In genomic region chr19:17686592-17687042, GRCh38 we compare ENCODE assay signal across 8 cellular contexts. TPM values are rescaled to one million over a fixed set of nuclear protein-coding genes. Genes with fewer than 3 reads are reported as not detected.
DNase-seq lines count a peak whose midpoint lies in the region; ATAC-seq, FAIRE-seq and TF ChIP-seq lines count a peak whose summit lies in the region.

No MANE protein-coding gene starts in this region.

- H3K14ac ChIP-seq in H1 (ENCODE audit: insufficient read length) = no peak overlapping the region

- CTCF ChIA-PET in H1 (lab: Charles Lee; ENCODE audit: partially characterized antibody) = interaction anchor here (0.6 to 1.1 kb wide), 3 partner anchors 14 to 33 kb away, joined by 3 to 6 read pairs (median 3); partner anchors contain the start of gene MAP1S

- H3K4me1 ChIP-seq in H1 (replicated peaks in 1 of 4; ENCODE audit: control insufficient read depth in 3 of 4, insufficient read depth in 4 of 4, low read length in 3 of 4) (peaks cover 5 to 15% (median 11%) of the 10 kb centered on the region in 4 experiments), osteoblast (ENCODE audit: insufficient read depth, low read length) (peaks cover 3% of the 10 kb centered on the region)

- H2BK15ac ChIP-seq in H1 (ENCODE audit: low read length) = peak overlapping the region; percentile 97

- no peak overlapping the region; the same call in 1 of the 2 replicates for H4K8ac ChIP-seq in H1 (ENCODE audit: extremely low read depth, insufficient read depth, low read length)

- H3K4ac ChIP-seq in H1 (replicated peaks; ENCODE audit: insufficient read length, low read depth, low read length) = peak overlapping the region; percentile 86

- peak overlapping the region; percentile 80; the same call in 1 of the 2 replicates for H2BK12ac ChIP-seq in H1 (ENCODE audit: low read depth, low read length)

- FAIRE-seq in H1 (lab: Jason Lieb, UNC) = no peak

- H4K20me1 ChIP-seq in H1 (replicated peaks in 1 of 2; ENCODE audit: control insufficient read depth in 1 of 2, insufficient read depth in 2 of 2, low read length in 2 of 2) (peaks cover 4 to 16% of the 10 kb centered on the region in 2 experiments), osteoblast (ENCODE audit: insufficient read depth, low read length) (no peaks in the 10 kb centered on the region)

- H3K23me2 ChIP-seq in H1 (ENCODE audit: low read depth, low read length) = peaks cover 15% of the 10 kb centered on the region

- DNase-seq in GM13977 (ENCODE audit: low spot score) = peak; percentile 45
- DNase-seq in NCI-H526 treated with DMSO at 0.1 percent for 48 hours (lab: John Stamatoyannopoulos, UW) = peak; percentile 11
- peak in 1 of 2 experiments; percentile 85 for DNase-seq in H1 (ENCODE audit: low read depth in 1 of 2, low spot score in 2 of 2)
- peak; percentile 76 for DNase-seq in osteoblast (ENCODE audit: insufficient read length, low spot score, missing footprints)
- no peak for DNase-seq in NK-92 (lab: John Stamatoyannopoulos, UW; ENCODE audit: unreplicated experiment)
- no peak for DNase-seq in ureter (ENCODE audit: low spot score)
- DNase-seq in GM19240 (ENCODE audit: insufficient read length, low spot score) = no peak

- 0% methylated on average over 14 of the region's 28 CpGs; no CpG with 5 or more reads in 1 of the 2 experiments for WGBS in H1 (ENCODE audit: extremely low coverage in 1 of 2, insufficient coverage in 1 of 2, insufficient read length in 1 of 2, insufficient replicate concordance in 2 of 2, low coverage in 1 of 2, low lambda C conversion rate in 2 of 2, missing lambda C conversion rate in 1 of 2), 2 experiments

- TF ChIP-seq POLR2A in H1 (IDR thresholded peaks at IDR 0.05; ENCODE audit: control extremely low read depth in 1 of 2, low read depth in 2 of 2, low read length in 2 of 2) = no peak

- H3K79me1 ChIP-seq in H1 (ENCODE audit: low read depth, low read length) = peaks cover 10% of the 10 kb centered on the region

- TF ChIP-seq EP300 in H1 (IDR thresholded peaks at IDR 0.05; ENCODE audit: borderline replicate concordance in 1 of 2, low read depth in 2 of 2, low read length in 2 of 2) = no peak

- H3K9me3 ChIP-seq in H1 (ENCODE audit: insufficient read depth in 2 of 2, low read depth in 1 of 2, low read length in 1 of 2) = no peaks in the 10 kb centered on the region
- no peaks in the 10 kb centered on the region for H3K9me3 ChIP-seq in osteoblast (ENCODE audit: low read depth, low read length)

- H3K27me3 ChIP-seq in H1 (replicated peaks in 1 of 4; ENCODE audit: control insufficient read depth in 3 of 4, extremely low read depth in 1 of 4, insufficient read depth in 3 of 4, low read length in 3 of 4) = no peaks in the 10 kb centered on the region
- peaks cover 26% of the 10 kb centered on the region for H3K27me3 ChIP-seq in osteoblast (ENCODE audit: insufficient read depth, low read length)

- peak overlapping the region; percentile 92 for H4K91ac ChIP-seq in H1 (replicated peaks; ENCODE audit: insufficient read length, low read length)

- no peak for ATAC-seq in activated CD4-positive, CD25-positive, alpha-beta regulatory T cell treated with anti-CD3 and anti-CD28 coated beads, Interleukin-2, amount 50 U/mL, for 24 hours

- H3K9ac ChIP-seq in H1 (replicated peaks in 1 of 4; ENCODE audit: extremely low read depth in 1 of 4, low read depth in 3 of 4, low read length in 3 of 4) = peak overlapping the region in 2 of 4 experiments; percentile 8 to 25; a peak in 2 of 7 replicates

- 0 out of 2 replicates have a peak overlapping the region, but pooled peaks have one; percentile 97 for H2AK5ac ChIP-seq in H1 (ENCODE audit: low read depth, low read length)

- H2AFZ ChIP-seq in H1 (ENCODE audit: low read length) (no peak overlapping the region), osteoblast (ENCODE audit: low read length) (no peak overlapping the region)

- POLR2A ChIA-PET in H1 (lab: Charles Lee; ENCODE audit: partially characterized antibody) = interaction anchor here (0.6 to 1.7 kb wide), 6 partner anchors 9 to 200 kb away, joined by 3 to 11 read pairs (median 4); partner anchors contain the start of gene MAP1S

- peak overlapping the region; percentile 99; the same call in 1 of the 2 replicates for H2BK5ac ChIP-seq in H1 (ENCODE audit: low read depth, low read length)

- peak overlapping the region; percentile 35 for H2BK120ac ChIP-seq in H1 (replicated peaks; ENCODE audit: low read depth, low read length)

- no peak overlapping the region for H3K23ac ChIP-seq in H1 (ENCODE audit: insufficient read length)

- in situ Hi-C loops in GM13977 (cut with MboI; ENCODE audit: low pct_unique_long_range_greater_than_20kb, low sequenced_read_pairs, unreplicated experiment) = no loop called here

- peak overlapping the region; percentile 90; the same call in 1 of the 2 replicates for H2BK20ac ChIP-seq in H1 (ENCODE audit: low read length)

- peak overlapping the region; percentile 72 to 97 (median 84) for H3K4me3 ChIP-seq in H1 (ENCODE audit: extremely low read depth in 1 of 4, insufficient read depth in 2 of 4, low read depth in 3 of 4, low read length in 4 of 4)
- H3K4me3 ChIP-seq in osteoblast (ENCODE audit: insufficient read depth, low read length) = no peak overlapping the region

- H3K56ac ChIP-seq in H1 (replicated peaks; ENCODE audit: insufficient read length, low read depth, low read length) = peak overlapping the region; percentile 71

- no peak for TF ChIP-seq RAD21 in H1 (IDR thresholded peaks at IDR 0.05 in 1 of 2, conservative IDR thresholded peaks at IDR 0.05 in 1 of 2; ENCODE audit: low read depth in 2 of 2, low read length in 2 of 2)

- H3K36me3 ChIP-seq in H1 (ENCODE audit: control insufficient read depth in 2 of 4, insufficient read depth in 4 of 4, low read length in 3 of 4) (no peaks in the 10 kb centered on the region), osteoblast (ENCODE audit: insufficient read depth, low read length) (no peaks in the 10 kb centered on the region)

- peak overlapping the region; percentile 90 for H3K4me2 ChIP-seq in H1 (ENCODE audit: insufficient read depth in 1 of 2, low read depth in 2 of 2, low read length in 2 of 2)
- H3K4me2 ChIP-seq in osteoblast (ENCODE audit: insufficient read depth, low read length) = peak overlapping the region; percentile 43

- TF ChIP-seq CTCF in GM13977 (IDR thresholded peaks at IDR 0.05; ENCODE audit: extremely low read depth, insufficient read depth, missing control alignments) = no peak
- TF ChIP-seq CTCF in H1 (IDR thresholded peaks at IDR 0.05; ENCODE audit: control extremely low read depth in 1 of 3, insufficient read depth in 1 of 3, low read depth in 1 of 3, low read length in 3 of 3) = no peak
- no peak for TF ChIP-seq CTCF in osteoblast (IDR thresholded peaks at IDR 0.05; ENCODE audit: extremely low read depth, low read depth, low read length)

- H3K18ac ChIP-seq in H1 (ENCODE audit: extremely low read depth, low read length) = peak overlapping the region; percentile 99

- H4K5ac ChIP-seq in H1 (ENCODE audit: insufficient read length, low read depth, low read length) = peak overlapping the region; percentile 67

- H3K79me2 ChIP-seq in H1 (ENCODE audit: control insufficient read depth in 1 of 2, insufficient read depth in 2 of 2, low read length in 2 of 2) (peaks cover 14 to 40% of the 10 kb centered on the region in 2 experiments), osteoblast (ENCODE audit: insufficient read depth, low read length) (no peaks in the 10 kb centered on the region)

- H3K27ac ChIP-seq in H1 (ENCODE audit: low read depth, low read length) = peak overlapping the region; percentile 79
- no peak overlapping the region for H3K27ac ChIP-seq in osteoblast (ENCODE audit: low read depth, low read length)

TF ChIP-seq in H1, 55 proteins besides CTCF, POLR2A, EP300 and RAD21 (continues in another document):
- TF ChIP-seq EZH2 (IDR thresholded peaks at IDR 0.05; ENCODE audit: low read depth, low read length, severe bottlenecking) (no peak), TAF1 (IDR thresholded peaks at IDR 0.05; ENCODE audit: low read depth, low read length) (0 out of 2 replicates have a peak, but pooled peaks have one; percentile 13), E2F6 (IDR thresholded peaks at IDR 0.05) (0 out of 2 replicates have a peak, but pooled peaks have one; percentile 5), HDAC2 (IDR thresholded peaks at IDR 0.05; ENCODE audit: borderline replicate concordance in 1 of 2, low read depth in 2 of 2, low read length in 2 of 2) (0 out of 4 replicates have a peak, but pooled peaks of 1 of the 2 experiments have one; percentile 44), BACH1 (IDR thresholded peaks at IDR 0.05; ENCODE audit: low read length) (0 out of 2 replicates have a peak, but pooled peaks have one; percentile 33)

RNA-seq across cellular contexts. Expression of gene UNC13A, which starts 1.5 kb away (rescaled TPM):
- 45.0 and 47.6 TPM in 2 replicates for total RNA-seq in H1 (2021; fragmentation: NEBNext Ultra II Directional; extraction: Animal tissue kit (Norgen Biotek cat#: 25700))
- polyA plus RNA-seq in H1 (2011; rRNA removed) = 13.1 and 15.8 TPM in 2 replicates
- polyA plus RNA-seq in H1 (2011; cell fraction: cytosol; rRNA removed) = 16.9 TPM
- 49.4 TPM for polyA plus RNA-seq in H1 (2011; cell fraction: nucleus; rRNA removed)
- 26.1 to 33.9 TPM (median 30.6 TPM) in 4 replicates for polyA plus RNA-seq in H1 (2012, experiment 1 of 2)
- 6.6 TPM for polyA plus RNA-seq in H1 (2012, experiment 2 of 2)
- polyA plus RNA-seq in H1 (2013, experiment 1 of 2) = 18.5 TPM
- 18.8 TPM for polyA plus RNA-seq in H1 (2013, experiment 2 of 2)
- 30.3 and 40.8 TPM in 2 replicates for polyA minus RNA-seq in H1 (2011; rRNA and poly(A)+ RNA removed)
- polyA minus RNA-seq in H1 (2011; cell fraction: cytosol; rRNA and poly(A)+ RNA removed) = 22.1 TPM
- 31.9 TPM for polyA minus RNA-seq in H1 (2011; cell fraction: nucleus; rRNA and poly(A)+ RNA removed)
- total RNA-seq in osteoblast (under 0.01 TPM in 2 replicates), ureter (1.4 TPM)

RNA-seq across cellular contexts. Expression of gene MAP1S, which starts 32.7 kb away (rescaled TPM):
- 115 and 116 TPM in 2 replicates for total RNA-seq in H1 (2021; fragmentation: NEBNext Ultra II Directional; extraction: Animal tissue kit (Norgen Biotek cat#: 25700))
- 66.7 and 161 TPM in 2 replicates for polyA plus RNA-seq in H1 (2011; rRNA removed)
- polyA plus RNA-seq in H1 (2011; cell fraction: cytosol; rRNA removed) = 36.1 TPM
- 88.4 TPM for polyA plus RNA-seq in H1 (2011; cell fraction: nucleus; rRNA removed)
- polyA plus RNA-seq in H1 (2012, experiment 1 of 2) = 82.0 to 146 TPM (median 135 TPM) in 4 replicates
- polyA plus RNA-seq in H1 (2012, experiment 2 of 2) = 65.2 TPM
- 49.7 TPM for polyA plus RNA-seq in H1 (2013, experiment 1 of 2)
- polyA plus RNA-seq in H1 (2013, experiment 2 of 2) = 45.9 TPM
- polyA minus RNA-seq in H1 (2011; rRNA and poly(A)+ RNA removed) = 67.0 and 81.2 TPM in 2 replicates
- 103 TPM for polyA minus RNA-seq in H1 (2011; cell fraction: cytosol; rRNA and poly(A)+ RNA removed)
- 39.2 TPM for polyA minus RNA-seq in H1 (2011; cell fraction: nucleus; rRNA and poly(A)+ RNA removed)
- total RNA-seq in osteoblast (15.2 and 16.5 TPM in 2 replicates), ureter (61.6 TPM)

Comparison
In these comparisons a context has a peak if more than half of its experiments do, and no peak if none do; other contexts are left out.
1. DNase-seq: peak in GM13977 (single experiment), NCI-H526 treated with DMSO at 0.1 percent for 48 hours (single experiment) and osteoblast (single experiment); none in NK-92 (single experiment), ureter (single experiment) and GM19240 (single experiment).
2. RNA of gene UNC13A, which starts 1.5 kb away (total RNA-seq): 45.0 to 47.6 TPM in H1; 1.4 TPM in ureter (single experiment) and under 0.01 TPM in osteoblast; every median in the first group is over 10 times any median in the second.